In the genomic region with DNA sequence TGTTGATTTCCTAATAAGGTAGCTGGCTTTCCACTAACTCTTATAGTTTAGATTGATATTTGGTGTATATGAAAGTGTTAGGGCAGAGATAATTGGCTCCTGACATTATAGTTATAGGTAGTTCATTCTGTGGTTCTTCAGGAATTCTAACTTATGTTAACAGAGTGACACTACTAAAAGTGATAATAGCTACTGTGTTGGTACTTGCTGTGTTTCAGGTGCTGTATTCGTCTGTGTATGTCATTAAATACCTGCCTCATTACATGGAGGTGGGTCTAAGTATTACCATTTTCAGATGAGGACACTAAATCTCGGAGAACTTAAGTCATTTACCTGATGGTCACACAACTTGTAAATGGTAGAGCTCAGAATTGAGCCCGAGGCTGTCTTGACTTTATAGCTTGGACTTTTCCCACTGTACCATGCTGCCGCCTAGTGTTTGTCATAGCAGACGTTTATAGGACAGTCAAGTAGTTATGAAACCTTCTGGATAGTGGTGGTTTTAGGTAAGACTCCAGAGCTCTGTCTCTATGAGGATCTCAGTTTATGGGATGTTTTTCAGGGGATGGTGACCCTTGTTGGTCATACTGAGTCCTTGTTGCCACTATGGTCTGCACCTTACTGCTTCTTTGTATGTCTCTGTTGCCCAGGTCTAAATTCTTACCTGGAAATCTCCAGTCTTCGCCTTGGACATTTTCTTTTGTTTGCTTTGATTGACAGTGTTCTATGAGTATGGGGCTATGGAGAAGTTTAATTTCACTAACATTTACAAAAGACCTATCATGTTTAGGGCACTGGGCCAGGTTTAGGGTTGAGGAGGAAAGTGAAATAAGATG, we compare ENCODE assay signal across 8 cellular contexts. TPM values are rescaled to one million over a fixed set of nuclear protein-coding genes. Genes with fewer than 3 reads are reported as not detected.
DNase-seq lines count a peak whose midpoint lies in the region; ATAC-seq, FAIRE-seq and TF ChIP-seq lines count a peak whose summit lies in the region.
"Not testable (repeated sequence)": the region's sequence is repeated elsewhere in the genome, so short reads cannot be mapped to it uniquely, and the experiment has no call there.

No MANE protein-coding gene starts in this region.

- H3K27me3 ChIP-seq in prostate gland (replicated peaks; ENCODE audit: insufficient read depth) = not testable (repeated sequence)

- not testable (repeated sequence) for H3K9me3 ChIP-seq in prostate gland

- not testable (repeated sequence) for H3K27ac ChIP-seq in prostate gland

- not testable (repeated sequence) for H3K4me1 ChIP-seq in prostate gland (replicated peaks)

- TF ChIP-seq POLR2A in prostate gland (IDR thresholded peaks at IDR 0.05) = not testable (repeated sequence)

- DNase-seq in AG09309 (ENCODE audit: low read depth) (peak; percentile 31), M059J (ENCODE audit: low read depth) (peak; percentile 81), NCI-H524 treated with DMSO at 0.1 percent for 48 hours (lab: John Stamatoyannopoulos, UW) (peak; percentile 9), ecto neural progenitor cell (ENCODE audit: low spot score) (peak; percentile 53), iris pigment epithelial cell (ENCODE audit: low read depth) (peak; percentile 69), prostate gland (ENCODE audit: low spot score) (peak; percentile 83)

- H3K4me3 ChIP-seq in AG09309 (ENCODE audit: control insufficient read depth, low read depth, low read length); prostate gland: not testable (repeated sequence)

- H3K36me3 ChIP-seq in prostate gland = not testable (repeated sequence)

- FAIRE-seq in TTC549 (lab: Jason Lieb, UNC) = peak; percentile 95

- ATAC-seq in GM18861 (IDR thresholded peaks at IDR 0.05; ENCODE audit: unreplicated experiment) = peak; percentile 51

- WGBS in prostate gland = 36% methylated on average over 6 of the region's 6 CpGs

- TF ChIP-seq CTCF in AG09309 (IDR thresholded peaks at IDR 0.05; ENCODE audit: control insufficient read depth, insufficient read depth, low read depth, low read length, missing control alignments) (peak; percentile 73), prostate gland (IDR thresholded peaks at IDR 0.05) (peak; percentile 30 to 82 (median 69))

- intact Hi-C loops in prostate gland (cut with DNase I) = loop anchor here (5.0 kb wide), 1 partner anchor 188 kb away; no protein-coding TSS in a partner anchor

RNA-seq across cellular contexts. Expression of a gene that starts 9.7 kb away (rescaled TPM):
- 45.5 and 57.2 TPM in 2 replicates for total RNA-seq in M059J (2014; rRNA removed; shearing (Covaris generic))
- 10 to 100 TPM; 14.1 to 14.7 TPM for total RNA-seq in prostate gland

Comparison
In these comparisons a context has a peak if more than half of its experiments do, and no peak if none do; other contexts are left out.
1. DNase-seq: peak in every context shown above with its lines; median percentile 83 in prostate gland; 81 in M059J; 69 in iris pigment epithelial cell; 53 in ecto neural progenitor cell; 31 in AG09309; 9 in NCI-H524 treated with DMSO at 0.1 percent for 48 hours.